In the genomic region with DNA sequence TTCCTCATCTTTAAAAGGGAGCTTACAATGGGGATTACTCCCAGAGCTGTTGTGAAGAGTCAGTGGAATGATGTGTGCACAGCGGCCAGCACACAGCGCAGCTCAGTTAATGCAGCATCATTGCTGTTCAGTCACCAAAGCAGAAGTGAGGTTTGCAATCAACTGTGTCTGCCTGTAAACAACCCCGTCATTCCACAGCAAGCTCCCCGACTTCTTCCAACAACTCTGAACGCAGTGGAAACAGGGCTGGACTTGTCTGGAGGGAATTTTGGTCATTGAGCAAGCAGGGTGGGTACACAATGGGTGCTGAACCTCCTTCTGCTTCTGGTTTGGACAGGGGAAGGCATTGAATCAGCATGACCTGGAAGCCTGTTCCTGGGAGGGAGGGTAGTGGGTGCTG, we compare ENCODE assay signal across 25 cellular contexts.
DNase-seq lines count a peak whose midpoint lies in the region; ATAC-seq, FAIRE-seq and TF ChIP-seq lines count a peak whose summit lies in the region.
"Had no signal": no experiment of that assay in that cellular context is flagged by ENCODE, and none has a peak within 500 bp of the region (broad histone marks: within the 10 kb centered on the region; RNA-seq: fewer than 3 reads in every experiment).

No MANE protein-coding gene starts in this region.

- H3K27me3 ChIP-seq in RWPE2 (ENCODE audit: insufficient read depth, poor library complexity, severe bottlenecking) (no peaks in the 10 kb centered on the region), bronchial epithelial cell (ENCODE audit: control insufficient read depth, insufficient read depth, low read length) (no peaks in the 10 kb centered on the region)
- H3K27me3 ChIP-seq: BLaER1, Peyer's patch had no signal

- no peak for TF ChIP-seq POLR2A in GM12892 (IDR thresholded peaks at IDR 0.05; ENCODE audit: low read depth, low read length)

- no peaks in the 10 kb centered on the region for H3K36me3 Mint-ChIP-seq in progenitor cell of endocrine pancreas (ENCODE audit: insufficient read depth)

- H3K27ac ChIP-seq in RWPE2 (ENCODE audit: poor library complexity, severe bottlenecking), result peak overlapping the region; percentile 24
- H3K27ac ChIP-seq: BLaER1, GM23248, HL-60, Peyer's patch had no signal

- peaks cover 21% of the 10 kb centered on the region for H3K4me1 Mint-ChIP-seq in progenitor cell of endocrine pancreas (ENCODE audit: low read depth)

- peak; percentile 84 for ATAC-seq in RWPE2 (ENCODE audit: low read depth)
- ATAC-seq: GM12878 had no signal

- H3K4me3 ChIP-seq in RWPE2 (ENCODE audit: severe bottlenecking) (no peak overlapping the region), bronchial epithelial cell (ENCODE audit: low read depth, low read length) (no peak overlapping the region)
- H3K4me3 ChIP-seq: BLaER1, GM12878, GM23248, Peyer's patch had no signal

- FAIRE-seq in bronchial epithelial cell (lab: Jason Lieb, UNC) (peak; percentile 100), GM12892 (lab: Jason Lieb, UNC) (no peak)
- FAIRE-seq: GM12878 had no signal

- TF ChIP-seq CTCF in RWPE2 (IDR thresholded peaks at IDR 0.05; ENCODE audit: poor library complexity, severe bottlenecking), result no peak
- no peak for TF ChIP-seq CTCF in bronchial epithelial cell (IDR thresholded peaks at IDR 0.05; ENCODE audit: insufficient read depth, low read length, severe bottlenecking)
- no peak for TF ChIP-seq CTCF in GM20000 (IDR thresholded peaks at IDR 0.05; ENCODE audit: extremely low read depth, missing control alignments)
- TF ChIP-seq CTCF in progenitor cell of endocrine pancreas (IDR thresholded peaks at IDR 0.05; ENCODE audit: unreplicated experiment), result no peak

- peaks cover 3% of the 10 kb centered on the region for H3K9me3 Mint-ChIP-seq in progenitor cell of endocrine pancreas (ENCODE audit: low read depth)
- H3K9me3 Mint-ChIP-seq: CD4-positive, alpha-beta T cell; H9 had no signal

- peaks cover 36% of the 10 kb centered on the region for H3K4me1 ChIP-seq in RWPE2 (ENCODE audit: insufficient read depth, poor library complexity, severe bottlenecking)
- H3K4me1 ChIP-seq: BLaER1, Peyer's patch had no signal

- H3K9me3 ChIP-seq in RWPE2 (ENCODE audit: severe bottlenecking), result peaks cover 4% of the 10 kb centered on the region
- H3K9me3 ChIP-seq: Peyer's patch had no signal

- H3K36me3 ChIP-seq in RWPE2 (ENCODE audit: low read depth), result no peaks in the 10 kb centered on the region
- no peaks in the 10 kb centered on the region for H3K36me3 ChIP-seq in bronchial epithelial cell (ENCODE audit: control insufficient read depth, insufficient read depth, low read length)
- H3K36me3 ChIP-seq: BLaER1, Peyer's patch had no signal

- no peak overlapping the region for H3K4me3 Mint-ChIP-seq in progenitor cell of endocrine pancreas (ENCODE audit: low read depth)
- H3K4me3 Mint-ChIP-seq: CD4-positive, alpha-beta T cell; H9; HFFc6 had no signal

- DNase-seq in RWPE2 (ENCODE audit: low spot score) (peak; percentile 80), bronchial epithelial cell (ENCODE audit: low read depth) (peak; percentile 100), fibroblast of peridontal ligament (ENCODE audit: extremely low read depth) (peak; percentile 63), renal cortical epithelial cell (ENCODE audit: low read depth) (peak; percentile 88), GM20000 (ENCODE audit: low spot score) (no peak), GM12892 (ENCODE audit: insufficient read length) (no peak), progenitor cell of endocrine pancreas (ENCODE audit: low spot score, unreplicated experiment) (no peak)
- DNase-seq: CD4-positive, alpha-beta T cell; COR-L47; DMS 273 treated with DMSO at 0.1 percent for 48 hours; DMS79 treated with DMSO at 0.1 percent for 48 hours; GM23248; H9; HFFc6; MV-4-11; NCI-H1105 treated with DMSO at 0.1 percent for 48 hours; NCI-H2029 treated with DMSO at 0.1 percent for 48 hours; NCI-H345; NCI-H524; NCI-H82; Peyer's patch; Right ventricle myocardium superior had no signal

- H3K27ac Mint-ChIP-seq in progenitor cell of endocrine pancreas, result no peak overlapping the region
- H3K27ac Mint-ChIP-seq: CD4-positive, alpha-beta T cell; H9; HFFc6 had no signal

- H3K27me3 Mint-ChIP-seq in progenitor cell of endocrine pancreas, result peaks cover 17% of the 10 kb centered on the region

Comparison
In these comparisons a context has a peak if more than half of its experiments do, and no peak if none do; other contexts are left out.
1. DNase-seq: peak in RWPE2 (single experiment), bronchial epithelial cell (single experiment), fibroblast of peridontal ligament (single experiment) and renal cortical epithelial cell (single experiment); none in GM20000 (single experiment), GM12892 (single experiment) and progenitor cell of endocrine pancreas (single experiment).